ENCODE assay signal across 6 cellular contexts in genomic region chr12:28240853-28241252, GRCh38.
"Had no signal": no experiment of that assay in that cellular context is flagged by ENCODE, and none has a peak within 500 bp of the region (broad histone marks: within the 10 kb centered on the region; RNA-seq: fewer than 3 reads in every experiment).

No MANE protein-coding gene starts in this region.

- FAIRE-seq: G401.6, GM12878, GM12891, GM12892, GM18507 had no signal

- ATAC-seq: GM12878 had no signal

- DNase-seq: GDM1 had no signal

- H3K4me3 ChIP-seq: GM12878 had no signal
